ENCODE assay signal across 8 cellular contexts in the genomic region with DNA sequence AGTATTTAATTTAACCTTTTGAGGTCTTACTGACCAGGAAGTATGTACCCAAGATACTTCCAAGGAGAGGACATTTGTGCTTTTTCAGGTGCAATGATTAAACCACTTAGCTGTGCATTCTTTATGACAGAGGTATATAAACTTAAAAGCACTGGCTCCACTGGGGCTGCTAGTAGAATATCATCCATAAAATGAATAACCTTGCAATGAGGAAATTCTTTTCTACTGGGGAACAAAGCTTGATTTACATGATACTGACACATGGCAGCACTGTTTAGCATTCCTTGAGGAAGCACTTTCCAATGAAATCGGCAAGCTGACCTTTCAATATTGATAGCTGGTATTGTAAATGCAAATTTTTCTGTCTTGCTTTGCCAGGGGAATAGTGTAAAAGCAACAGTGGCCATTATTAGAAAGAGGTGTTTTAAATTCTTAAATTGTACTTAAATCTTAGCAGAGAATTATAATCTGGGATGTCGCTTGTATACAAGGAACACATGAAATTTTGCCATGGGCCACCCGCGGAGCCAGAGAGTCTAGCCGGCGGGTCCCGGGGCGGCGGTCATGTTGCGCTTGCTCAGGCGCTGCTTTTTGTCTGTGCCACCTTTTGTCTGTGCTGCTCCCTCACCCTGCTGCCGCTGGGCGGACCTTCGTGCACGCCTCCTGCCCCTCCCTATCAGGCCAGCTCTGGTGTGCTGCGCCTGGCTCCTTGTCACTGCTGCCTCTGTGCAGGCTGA. TPM values are rescaled to one million over a fixed set of nuclear protein-coding genes. Genes with fewer than 3 reads are reported as not detected.
DNase-seq lines count a peak whose midpoint lies in the region; ATAC-seq, FAIRE-seq and TF ChIP-seq lines count a peak whose summit lies in the region.

No MANE protein-coding gene starts in this region.

- H3K4me3 Mint-ChIP-seq in activated T-helper 17 cell treated with anti-CD3 and anti-CD28 coated beads, Interleukin-2, amount 50 U/mL, for 72 hours = peak overlapping the region; percentile 56
- peak overlapping the region; percentile 82 for H3K4me3 Mint-ChIP-seq in neural crest cell

- TF ChIP-seq CTCF in fibroblast of pulmonary artery (IDR thresholded peaks at IDR 0.05; ENCODE audit: low read length, missing control alignments) = no peak
- TF ChIP-seq CTCF in neural crest cell (conservative IDR thresholded peaks at IDR 0.05) = peak; percentile 34

- H3K9me3 Mint-ChIP-seq in activated T-helper 17 cell treated with anti-CD3 and anti-CD28 coated beads, Interleukin-2, amount 50 U/mL, for 72 hours = no peaks in the 10 kb centered on the region
- H3K9me3 Mint-ChIP-seq in neural crest cell = no peaks in the 10 kb centered on the region

- peak; percentile 86 for DNase-seq in DMS153 (lab: John Stamatoyannopoulos, UW)
- peak; percentile 75 for DNase-seq in Jurkat, Clone E6-1 (ENCODE audit: low read depth, low spot score)
- peak; percentile 37 for DNase-seq in RCC 7860 (ENCODE audit: low spot score)
- DNase-seq in fibroblast of pulmonary artery (ENCODE audit: low read depth) = peak; percentile 51
- peak; percentile 71 for DNase-seq in neural crest cell (ENCODE audit: low read depth, low spot score)
- peak in 40 of 49 donors; percentile 15 to 83 (median 48) for DNase-seq in substantia nigra (lab: John Stamatoyannopoulos, UW)

- ATAC-seq in GM21737 (IDR thresholded peaks at IDR 0.05; ENCODE audit: unreplicated experiment) = peak; percentile 100
- peak; percentile 99 for ATAC-seq in activated T-helper 17 cell treated with anti-CD3 and anti-CD28 coated beads, Interleukin-2, amount 50 U/mL, for 72 hours (replicated peaks)

- H3K27ac ChIP-seq in substantia nigra (ENCODE audit: low read depth, low read length, poor library complexity, severe bottlenecking) = no peak overlapping the region

- H3K36me3 Mint-ChIP-seq in activated T-helper 17 cell treated with anti-CD3 and anti-CD28 coated beads, Interleukin-2, amount 50 U/mL, for 72 hours (ENCODE audit: low read depth) = no peaks in the 10 kb centered on the region
- H3K36me3 Mint-ChIP-seq in neural crest cell (ENCODE audit: low read depth) = no peaks in the 10 kb centered on the region

- H3K4me1 Mint-ChIP-seq in activated T-helper 17 cell treated with anti-CD3 and anti-CD28 coated beads, Interleukin-2, amount 50 U/mL, for 72 hours = peaks cover 6% of the 10 kb centered on the region
- peaks cover 16% of the 10 kb centered on the region for H3K4me1 Mint-ChIP-seq in neural crest cell

- FAIRE-seq in RCC 7860 (lab: Jason Lieb, UNC) = no peak

- peak overlapping the region; percentile 41 for H3K4me3 ChIP-seq in Jurkat, Clone E6-1 (ENCODE audit: low read length)
- peak overlapping the region; percentile 10 for H3K4me3 ChIP-seq in fibroblast of pulmonary artery (replicated peaks; ENCODE audit: low read depth, low read length)

- peak overlapping the region; percentile 28 for H3K27ac Mint-ChIP-seq in activated T-helper 17 cell treated with anti-CD3 and anti-CD28 coated beads, Interleukin-2, amount 50 U/mL, for 72 hours
- peak overlapping the region; percentile 84 for H3K27ac Mint-ChIP-seq in neural crest cell (ENCODE audit: unreplicated experiment)

- H3K27me3 Mint-ChIP-seq in activated T-helper 17 cell treated with anti-CD3 and anti-CD28 coated beads, Interleukin-2, amount 50 U/mL, for 72 hours = no peaks in the 10 kb centered on the region
- no peaks in the 10 kb centered on the region for H3K27me3 Mint-ChIP-seq in neural crest cell (ENCODE audit: low read depth)

RNA-seq across cellular contexts. Expression of gene BLTP3B, which starts 20.9 kb away (rescaled TPM):
- 6.3 TPM for polyA plus RNA-seq in Jurkat, Clone E6-1 (2012; ENCODE audit: insufficient read depth, insufficient read length)
- total RNA-seq in activated T-helper 17 cell treated with anti-CD3 and anti-CD28 coated beads, Interleukin-2, amount 50 U/mL, for 72 hours = 10 to 100 TPM; 45.6 to 51.1 TPM
- total RNA-seq in neural crest cell = 17.8 and 19.0 TPM in 2 replicates

RNA-seq across cellular contexts. Expression of gene ACTR6, which starts 37.0 kb away (rescaled TPM):
- 34.2 TPM for polyA plus RNA-seq in Jurkat, Clone E6-1 (2012; ENCODE audit: insufficient read depth, insufficient read length)
- total RNA-seq in activated T-helper 17 cell treated with anti-CD3 and anti-CD28 coated beads, Interleukin-2, amount 50 U/mL, for 72 hours = 10 to 100 TPM; 31.0 to 40.6 TPM
- 36.3 and 38.2 TPM in 2 replicates for total RNA-seq in neural crest cell
